ENCODE assay signal across 8 cellular contexts in genomic region chr12:67649165-67650126, GRCh38. TPM values are rescaled to one million over a fixed set of nuclear protein-coding genes. Genes with fewer than 3 reads are reported as not detected.
DNase-seq lines count a peak whose midpoint lies in the region; ATAC-seq lines count a peak whose summit lies in the region.

No MANE protein-coding gene starts in this region.

- H3K4me1 ChIP-seq in CD8-positive, alpha-beta memory T cell (ENCODE audit: insufficient read depth, low read length): peaks cover 40% of the 10 kb centered on the region
- H3K4me1 ChIP-seq in effector memory CD4-positive, alpha-beta T cell (ENCODE audit: control insufficient read depth, insufficient read depth, low read length, poor library complexity, severe bottlenecking): peaks cover 35% of the 10 kb centered on the region

- H3K9me3 ChIP-seq in CD8-positive, alpha-beta memory T cell (ENCODE audit: low read length): no peaks in the 10 kb centered on the region
- no peaks in the 10 kb centered on the region for H3K9me3 ChIP-seq in effector memory CD4-positive, alpha-beta T cell (ENCODE audit: control insufficient read depth, low read length)

- H3K27me3 ChIP-seq in CD8-positive, alpha-beta memory T cell (ENCODE audit: insufficient read depth, low read length, poor library complexity, severe bottlenecking): no peaks in the 10 kb centered on the region
- H3K27me3 ChIP-seq in effector memory CD4-positive, alpha-beta T cell (replicated peaks; ENCODE audit: control insufficient read depth, insufficient read depth, low read length, poor library complexity, severe bottlenecking): no peaks in the 10 kb centered on the region

- H3K36me3 Mint-ChIP-seq in CD8-positive, alpha-beta memory T cell: peaks cover 8 to 39% (median 11%) of the 10 kb centered on the region in 3 donors
- peaks cover 37% of the 10 kb centered on the region for H3K36me3 Mint-ChIP-seq in activated CD4-positive, alpha-beta T cell treated with anti-CD3 and anti-CD28 coated beads, Interleukin-2, amount 10 ng/mL, durations not matched to agents 7 days and 5 days (ENCODE audit: low read depth)

- no peaks in the 10 kb centered on the region for H3K36me3 ChIP-seq in CD8-positive, alpha-beta memory T cell (ENCODE audit: insufficient read depth, low read length)
- H3K36me3 ChIP-seq in effector memory CD4-positive, alpha-beta T cell (ENCODE audit: control insufficient read depth, insufficient read depth, low read length): peaks cover 6% of the 10 kb centered on the region

- H3K4me3 Mint-ChIP-seq in CD8-positive, alpha-beta memory T cell: peak overlapping the region; percentile 94 to 100 (median 99)
- H3K4me3 Mint-ChIP-seq in activated CD4-positive, alpha-beta T cell treated with anti-CD3 and anti-CD28 coated beads, Interleukin-2, amount 10 ng/mL, durations not matched to agents 7 days and 5 days: peak overlapping the region; percentile 90

- H3K27me3 Mint-ChIP-seq in CD8-positive, alpha-beta memory T cell: no peaks in the 10 kb centered on the region
- H3K27me3 Mint-ChIP-seq in activated CD4-positive, alpha-beta T cell treated with anti-CD3 and anti-CD28 coated beads, Interleukin-2, amount 10 ng/mL, durations not matched to agents 7 days and 5 days: peaks cover 4% of the 10 kb centered on the region

- DNase-seq in CD8-positive, alpha-beta memory T cell: peak; percentile 18 to 66 (median 32)
- DNase-seq in activated CD4-positive, alpha-beta T cell treated with anti-CD3 and anti-CD28 coated beads, Interleukin-2, amount 10 ng/mL, durations not matched to agents 7 days and 5 days: peak; percentile 29
- DNase-seq in effector memory CD4-positive, alpha-beta T cell: peak in 1 of 3 donors; percentile 8
- DNase-seq in mucosa of gallbladder (ENCODE audit: low spot score): peak; percentile 20
- peak in 25 of 49 donors; percentile 8 to 66 (median 41) for DNase-seq in substantia nigra (lab: John Stamatoyannopoulos, UW)
- no peak for DNase-seq in NOMO-1 (lab: John Stamatoyannopoulos, UW; ENCODE audit: unreplicated experiment in 2 of 2)

- peak; percentile 23 for ATAC-seq in GM19463 (IDR thresholded peaks at IDR 0.05; ENCODE audit: unreplicated experiment)
- peak; percentile 17 for ATAC-seq in HG03565 (IDR thresholded peaks at IDR 0.05; ENCODE audit: unreplicated experiment)

- POLR2A ChIA-PET in CD8-positive, alpha-beta memory T cell (lab: Charles Lee): interaction anchor here (0.7 to 3.9 kb wide), 13 partner anchors 10 to 380 kb away, joined by 3 to 78 read pairs (median 4); partner anchors contain the start of gene CAND1
- POLR2A ChIA-PET in activated CD4-positive, alpha-beta T cell treated with anti-CD3 and anti-CD28 coated beads, Interleukin-2, amount 10 ng/mL, durations not matched to agents 7 days and 5 days (lab: Charles Lee): no interaction called here

- peaks cover 46 to 53% (median 52%) of the 10 kb centered on the region in 3 donors for H3K4me1 Mint-ChIP-seq in CD8-positive, alpha-beta memory T cell
- peaks cover 49% of the 10 kb centered on the region for H3K4me1 Mint-ChIP-seq in activated CD4-positive, alpha-beta T cell treated with anti-CD3 and anti-CD28 coated beads, Interleukin-2, amount 10 ng/mL, durations not matched to agents 7 days and 5 days

- peak overlapping the region; percentile 73 for H3K27ac ChIP-seq in CD8-positive, alpha-beta memory T cell (ENCODE audit: low read depth, low read length)
- peak overlapping the region; percentile 89 for H3K27ac ChIP-seq in effector memory CD4-positive, alpha-beta T cell (ENCODE audit: insufficient read depth, low read length, poor library complexity, severe bottlenecking)
- peak overlapping the region; percentile 80 for H3K27ac ChIP-seq in substantia nigra (ENCODE audit: low read depth, low read length, poor library complexity, severe bottlenecking)

- no peaks in the 10 kb centered on the region for H3K9me3 Mint-ChIP-seq in CD8-positive, alpha-beta memory T cell
- H3K9me3 Mint-ChIP-seq in activated CD4-positive, alpha-beta T cell treated with anti-CD3 and anti-CD28 coated beads, Interleukin-2, amount 10 ng/mL, durations not matched to agents 7 days and 5 days: peaks cover 7% of the 10 kb centered on the region

- peak overlapping the region; percentile 77 for H3K4me3 ChIP-seq in CD8-positive, alpha-beta memory T cell (ENCODE audit: low read length)
- H3K4me3 ChIP-seq in effector memory CD4-positive, alpha-beta T cell (ENCODE audit: insufficient read depth, low read depth, low read length, poor library complexity, severe bottlenecking): peak overlapping the region; percentile 78

- H3K27ac Mint-ChIP-seq in CD8-positive, alpha-beta memory T cell: peak overlapping the region; percentile 84 to 98 (median 97)
- H3K27ac Mint-ChIP-seq in activated CD4-positive, alpha-beta T cell treated with anti-CD3 and anti-CD28 coated beads, Interleukin-2, amount 10 ng/mL, durations not matched to agents 7 days and 5 days: peak overlapping the region; percentile 93

- CTCF ChIA-PET in CD8-positive, alpha-beta memory T cell (lab: Charles Lee): interaction anchor here (1.0 to 3.2 kb wide), 15 partner anchors 10 to 293 kb away, joined by 3 to 18 read pairs (median 5); no protein-coding TSS in a partner anchor
- CTCF ChIA-PET in activated CD4-positive, alpha-beta T cell treated with anti-CD3 and anti-CD28 coated beads, Interleukin-2, amount 10 ng/mL, durations not matched to agents 7 days and 5 days (lab: Charles Lee): interaction anchor here (1.0 to 1.2 kb wide), 2 partner anchors 55 to 166 kb away, joined by 3 read pairs; no protein-coding TSS in a partner anchor

RNA-seq across cellular contexts. Expression of gene DYRK2, which starts 0.9 kb away (rescaled TPM):
- 10 to 100 TPM; 44.7 to 47.6 TPM for total RNA-seq in CD8-positive, alpha-beta memory T cell
- polyA plus RNA-seq in CD8-positive, alpha-beta memory T cell: 89.3 TPM
- total RNA-seq in activated CD4-positive, alpha-beta T cell treated with anti-CD3 and anti-CD28 coated beads, Interleukin-2, amount 10 ng/mL, durations not matched to agents 7 days and 5 days: 10 to 100 TPM; 66.4 to 69.8 TPM
- 67.5 TPM for total RNA-seq in mucosa of gallbladder

Comparison
In these comparisons a context has a peak if more than half of its experiments do, and no peak if none do; other contexts are left out.
1. DNase-seq: peak in CD8-positive, alpha-beta memory T cell (5 of 5), activated CD4-positive, alpha-beta T cell treated with anti-CD3 and anti-CD28 coated beads, Interleukin-2, amount 10 ng/mL, durations not matched to agents 7 days and 5 days (single experiment), mucosa of gallbladder (single experiment) and substantia nigra (25 of 49); none in NOMO-1 (0 of 2).
2. Peak in every context shown above with its lines, with median percentiles within 50 percentile points of each other: H3K27ac ChIP-seq.